Comparison of ENCODE assay signal across 10 cellular contexts in the genomic region with DNA sequence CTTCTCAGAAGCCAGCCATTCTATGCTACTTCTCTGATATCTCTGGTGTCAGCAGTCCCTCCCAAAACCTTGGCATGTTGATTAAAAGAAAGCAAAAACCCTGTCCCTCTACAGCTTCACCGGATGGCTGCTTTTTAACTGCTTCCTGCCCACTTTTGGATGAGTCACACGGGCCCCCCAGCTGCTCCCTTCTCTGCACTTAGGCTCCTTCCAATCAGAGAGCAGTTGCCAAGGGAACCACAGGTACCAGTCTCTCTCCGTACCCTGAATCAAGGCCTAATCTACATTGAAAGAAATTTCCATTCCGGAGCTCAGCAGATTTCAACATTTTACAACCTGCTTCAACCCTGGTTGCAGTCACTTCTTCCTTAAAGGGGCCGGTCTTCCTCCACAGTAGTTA.
A peak's percentile ranks its signal among the peaks of the same experiment; 100 is the strongest.
DNase-seq lines count a peak whose midpoint lies in the region; ATAC-seq and TF ChIP-seq lines count a peak whose summit lies in the region.
"Had no signal": no experiment of that assay in that cellular context is flagged by ENCODE, and none has a peak within 500 bp of the region (broad histone marks: within the 10 kb centered on the region; RNA-seq: fewer than 3 reads in every experiment).

No MANE protein-coding gene starts in this region.

- POLR2A ChIA-PET in A673 (lab: Charles Lee; ENCODE audit: low non-redundant PET), result no interaction called here

- no peaks in the 10 kb centered on the region for H4K20me1 ChIP-seq in DND-41 (ENCODE audit: insufficient read depth, low read length)

- CTCF ChIA-PET in A673 (lab: Charles Lee), result no interaction called here

- no peak overlapping the region for H3K9ac ChIP-seq in DND-41 (ENCODE audit: low read depth, low read length)

- no peaks in the 10 kb centered on the region for H3K79me2 ChIP-seq in DND-41 (ENCODE audit: insufficient read depth, low read length)

- no peak overlapping the region for H3K27ac Mint-ChIP-seq in mesothelial cell of epicardium

- H3K9me3 ChIP-seq in A673 (ENCODE audit: low read depth, low read length, poor library complexity, severe bottlenecking) (no peaks in the 10 kb centered on the region), DND-41 (ENCODE audit: insufficient read depth, low read length, severe bottlenecking) (no peaks in the 10 kb centered on the region)

- peaks cover 4% of the 10 kb centered on the region for H3K27me3 ChIP-seq in A673 (replicated peaks; ENCODE audit: insufficient read depth, low read depth, low read length, poor library complexity)
- peaks cover 22% of the 10 kb centered on the region for H3K27me3 ChIP-seq in DND-41 (ENCODE audit: insufficient read depth, low read length, poor library complexity)

- ATAC-seq in DND-41 (ENCODE audit: insufficient read depth, low read depth) (peak; percentile 78), GM21576 (IDR thresholded peaks at IDR 0.05; ENCODE audit: unreplicated experiment) (no peak)
- ATAC-seq: left lobe of liver, sciatic nerve had no signal

- H3K4me2 ChIP-seq in DND-41 (ENCODE audit: insufficient read depth, low read length), result no peak overlapping the region

- TF ChIP-seq CTCF in A673 (conservative IDR thresholded peaks at IDR 0.05; ENCODE audit: low read depth, low read length) (no peak), DND-41 (IDR thresholded peaks at IDR 0.05; ENCODE audit: borderline replicate concordance, extremely low read depth, low read length, poor library complexity, severe bottlenecking) (no peak), mesothelial cell of epicardium (IDR thresholded peaks at IDR 0.05; ENCODE audit: unreplicated experiment) (no peak)

- DNase-seq in A673 (ENCODE audit: low spot score) (peak; percentile 69), DND-41 (peak; percentile 38), NOMO-1 treated with DMSO at 0.1 percent for 48 hours (lab: John Stamatoyannopoulos, UW; ENCODE audit: unreplicated experiment) (peak; percentile 76), iPS-NIHi7 (ENCODE audit: extremely low spot score) (peak; percentile 80), C1 segment of cervical spinal cord (lab: John Stamatoyannopoulos, UW) (no peak), 8988T (no peak), mesothelial cell of epicardium (ENCODE audit: low spot score in 2 of 2, unreplicated experiment in 2 of 2) (no peak)

- H3K27ac ChIP-seq in A673 (ENCODE audit: low read depth, low read length, poor library complexity, severe bottlenecking), result no peak overlapping the region
- no peak overlapping the region for H3K27ac ChIP-seq in DND-41 (ENCODE audit: low read length)

- H3K36me3 ChIP-seq in A673 (ENCODE audit: insufficient read depth, low read length, poor library complexity, severe bottlenecking) (no peaks in the 10 kb centered on the region), DND-41 (ENCODE audit: insufficient read depth, low read length) (no peaks in the 10 kb centered on the region)

- H3K4me3 ChIP-seq in A673 (ENCODE audit: low read depth, low read length, poor library complexity, severe bottlenecking) (no peak overlapping the region), DND-41 (ENCODE audit: low read depth in 1 of 2, low read length in 2 of 2) (no peak overlapping the region)

- H3K4me1 ChIP-seq in A673 (ENCODE audit: insufficient read depth, low read length, poor library complexity, severe bottlenecking) (no peaks in the 10 kb centered on the region), DND-41 (ENCODE audit: insufficient read depth, low read length) (0 out of 2 replicates have a peak, but pooled peaks cover 8% of the 10 kb centered on the region)

- intact Hi-C loops in A673 (cut with micrococcal nuclease; ENCODE audit: unreplicated experiment), result loop anchor here (10.0 kb wide), 1 partner anchor 1049 kb away; no protein-coding TSS in a partner anchor

- no peak overlapping the region for H2AFZ ChIP-seq in DND-41 (ENCODE audit: low read depth, low read length)

- H3K27me3 Mint-ChIP-seq in mesothelial cell of epicardium (ENCODE audit: low read depth), result peaks cover 26% of the 10 kb centered on the region

- peaks cover 11% of the 10 kb centered on the region for H3K4me1 Mint-ChIP-seq in mesothelial cell of epicardium

- H3K36me3 Mint-ChIP-seq in mesothelial cell of epicardium, result no peaks in the 10 kb centered on the region

- BruUV-seq in A673 (replicated peaks; lab: Mats Ljungman, UMichigan), result no TSS peak

- no peak overlapping the region for H3K4me3 Mint-ChIP-seq in mesothelial cell of epicardium

- peaks cover 4% of the 10 kb centered on the region for H3K9me3 Mint-ChIP-seq in mesothelial cell of epicardium

Comparison
In these comparisons a context has a peak if more than half of its experiments do, and no peak if none do; other contexts are left out.
1. DNase-seq: peak in A673 (single experiment), DND-41 (single experiment), NOMO-1 treated with DMSO at 0.1 percent for 48 hours (single experiment) and iPS-NIHi7 (single experiment); none in C1 segment of cervical spinal cord (0 of 14), 8988T (single experiment) and mesothelial cell of epicardium (0 of 2).